ENCODE assay signal across 1 cellular context in genomic region chr7:29853775-29854174, GRCh38.
TF ChIP-seq lines count a peak whose summit lies in the region.

No MANE protein-coding gene starts in this region.

TF ChIP-seq in GM23338, 12 proteins besides CTCF, POLR2A, EP300 and RAD21 (continued from another document):
- TF ChIP-seq STAT1 (IDR thresholded peaks at IDR 0.05; ENCODE audit: unreplicated experiment) (no peak), JUNB (IDR thresholded peaks at IDR 0.05; ENCODE audit: unreplicated experiment) (no peak), NANOG (IDR thresholded peaks at IDR 0.05; ENCODE audit: borderline replicate concordance) (no peak), ETS1 (IDR thresholded peaks at IDR 0.05) (no peak), POLR2AphosphoS5 (IDR thresholded peaks at IDR 0.05; ENCODE audit: low read depth) (no peak)
- TF ChIP-seq, protein P1, sequence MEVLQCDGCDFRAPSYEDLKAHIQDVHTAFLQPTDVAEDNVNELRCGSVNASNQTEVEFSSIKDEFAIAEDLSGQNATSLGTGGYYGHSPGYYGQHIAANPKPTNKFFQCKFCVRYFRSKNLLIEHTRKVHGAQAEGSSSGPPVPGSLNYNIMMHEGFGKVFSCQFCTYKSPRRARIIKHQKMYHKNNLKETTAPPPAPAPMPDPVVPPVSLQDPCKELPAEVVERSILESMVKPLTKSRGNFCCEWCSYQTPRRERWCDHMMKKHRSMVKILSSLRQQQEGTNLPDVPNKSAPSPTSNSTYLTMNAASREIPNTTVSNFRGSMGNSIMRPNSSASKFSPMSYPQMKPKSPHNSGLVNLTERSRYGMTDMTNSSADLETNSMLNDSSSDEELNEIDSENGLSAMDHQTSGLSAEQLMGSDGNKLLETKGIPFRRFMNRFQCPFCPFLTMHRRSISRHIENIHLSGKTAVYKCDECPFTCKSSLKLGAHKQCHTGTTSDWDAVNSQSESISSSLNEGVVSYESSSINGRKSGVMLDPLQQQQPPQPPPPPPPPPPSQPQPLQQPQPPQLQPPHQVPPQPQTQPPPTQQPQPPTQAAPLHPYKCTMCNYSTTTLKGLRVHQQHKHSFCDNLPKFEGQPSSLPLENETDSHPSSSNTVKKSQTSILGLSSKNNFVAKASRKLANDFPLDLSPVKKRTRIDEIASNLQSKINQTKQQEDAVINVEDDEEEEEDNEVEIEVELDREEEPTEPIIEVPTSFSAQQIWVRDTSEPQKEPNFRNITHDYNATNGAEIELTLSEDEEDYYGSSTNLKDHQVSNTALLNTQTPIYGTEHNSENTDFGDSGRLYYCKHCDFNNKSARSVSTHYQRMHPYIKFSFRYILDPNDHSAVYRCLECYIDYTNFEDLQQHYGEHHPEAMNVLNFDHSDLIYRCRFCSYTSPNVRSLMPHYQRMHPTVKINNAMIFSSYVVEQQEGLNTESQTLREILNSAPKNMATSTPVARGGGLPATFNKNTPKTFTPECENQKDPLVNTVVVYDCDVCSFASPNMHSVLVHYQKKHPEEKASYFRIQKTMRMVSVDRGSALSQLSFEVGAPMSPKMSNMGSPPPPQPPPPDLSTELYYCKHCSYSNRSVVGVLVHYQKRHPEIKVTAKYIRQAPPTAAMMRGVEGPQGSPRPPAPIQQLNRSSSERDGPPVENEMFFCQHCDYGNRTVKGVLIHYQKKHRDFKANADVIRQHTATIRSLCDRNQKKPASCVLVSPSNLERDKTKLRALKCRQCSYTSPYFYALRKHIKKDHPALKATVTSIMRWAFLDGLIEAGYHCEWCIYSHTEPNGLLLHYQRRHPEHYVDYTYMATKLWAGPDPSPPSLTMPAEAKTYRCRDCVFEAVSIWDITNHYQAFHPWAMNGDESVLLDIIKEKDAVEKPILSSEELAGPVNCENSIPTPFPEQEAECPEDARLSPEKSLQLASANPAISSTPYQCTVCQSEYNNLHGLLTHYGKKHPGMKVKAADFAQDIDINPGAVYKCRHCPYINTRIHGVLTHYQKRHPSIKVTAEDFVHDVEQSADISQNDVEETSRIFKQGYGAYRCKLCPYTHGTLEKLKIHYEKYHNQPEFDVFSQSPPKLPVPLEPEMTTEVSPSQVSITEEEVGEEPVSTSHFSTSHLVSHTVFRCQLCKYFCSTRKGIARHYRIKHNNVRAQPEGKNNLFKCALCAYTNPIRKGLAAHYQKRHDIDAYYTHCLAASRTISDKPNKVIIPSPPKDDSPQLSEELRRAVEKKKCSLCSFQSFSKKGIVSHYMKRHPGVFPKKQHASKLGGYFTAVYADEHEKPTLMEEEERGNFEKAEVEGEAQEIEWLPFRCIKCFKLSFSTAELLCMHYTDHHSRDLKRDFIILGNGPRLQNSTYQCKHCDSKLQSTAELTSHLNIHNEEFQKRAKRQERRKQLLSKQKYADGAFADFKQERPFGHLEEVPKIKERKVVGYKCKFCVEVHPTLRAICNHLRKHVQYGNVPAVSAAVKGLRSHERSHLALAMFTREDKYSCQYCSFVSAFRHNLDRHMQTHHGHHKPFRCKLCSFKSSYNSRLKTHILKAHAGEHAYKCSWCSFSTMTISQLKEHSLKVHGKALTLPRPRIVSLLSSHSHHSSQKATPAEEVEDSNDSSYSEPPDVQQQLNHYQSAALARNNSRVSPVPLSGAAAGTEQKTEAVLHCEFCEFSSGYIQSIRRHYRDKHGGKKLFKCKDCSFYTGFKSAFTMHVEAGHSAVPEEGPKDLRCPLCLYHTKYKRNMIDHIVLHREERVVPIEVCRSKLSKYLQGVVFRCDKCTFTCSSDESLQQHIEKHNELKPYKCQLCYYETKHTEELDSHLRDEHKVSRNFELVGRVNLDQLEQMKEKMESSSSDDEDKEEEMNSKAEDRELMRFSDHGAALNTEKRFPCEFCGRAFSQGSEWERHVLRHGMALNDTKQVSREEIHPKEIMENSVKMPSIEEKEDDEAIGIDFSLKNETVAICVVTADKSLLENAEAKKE (CRISPR knock-in tag; IDR thresholded peaks at IDR 0.05), result no peak
